12 cellular contexts compared by ENCODE assay signal in the genomic region with DNA sequence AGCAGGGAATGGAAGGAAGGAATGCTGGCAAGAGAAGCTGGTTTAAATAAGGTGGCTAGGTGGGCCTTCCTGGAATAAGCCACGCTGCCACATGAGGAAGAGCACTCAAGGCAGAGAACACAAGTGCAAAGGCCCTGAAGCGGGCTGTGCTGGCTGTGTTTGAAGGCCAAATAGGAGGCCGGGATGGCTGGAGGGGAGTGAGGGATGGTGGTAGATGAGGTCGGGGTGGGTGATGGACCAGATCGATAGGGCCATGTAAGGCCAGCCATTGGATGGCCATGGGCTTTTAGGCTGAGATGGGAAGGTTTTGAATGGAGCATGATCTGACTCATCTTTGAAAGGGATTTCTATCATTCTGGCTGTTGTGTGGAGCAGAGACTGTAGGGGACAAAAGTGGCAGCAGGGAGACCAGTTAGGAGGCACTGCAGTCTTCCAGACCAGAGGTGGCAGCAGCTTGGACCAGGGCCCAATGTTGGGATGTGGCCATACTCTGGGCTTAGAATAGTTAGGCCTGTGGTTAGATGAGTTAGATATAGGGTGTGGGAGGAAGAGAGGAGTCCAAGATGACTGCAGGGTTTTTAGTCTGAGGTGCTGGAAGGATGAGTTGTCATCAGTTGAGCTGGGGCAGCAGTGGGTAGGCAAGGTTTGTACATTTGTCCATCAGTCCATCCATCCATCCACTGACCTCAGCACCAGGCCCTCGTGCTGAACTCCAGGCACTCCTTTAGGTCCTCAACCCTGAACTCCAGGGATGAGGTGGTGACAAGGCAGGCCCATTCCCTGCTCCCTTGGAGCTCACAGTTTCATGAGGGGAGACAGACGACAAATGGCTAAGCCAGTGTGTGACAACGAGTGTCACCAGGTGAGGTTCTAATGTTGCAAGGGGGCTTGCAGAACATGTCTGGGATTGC. TPM values are rescaled to one million over a fixed set of nuclear protein-coding genes. Genes with fewer than 3 reads are reported as not detected.
A peak's percentile ranks its signal among the peaks of the same experiment; 100 is the strongest.
DNase-seq lines count a peak whose midpoint lies in the region; ATAC-seq and TF ChIP-seq lines count a peak whose summit lies in the region.
"Had no signal": no experiment of that assay in that cellular context is flagged by ENCODE, and none has a peak within 500 bp of the region (broad histone marks: within the 10 kb centered on the region; RNA-seq: fewer than 3 reads in every experiment).

No MANE protein-coding gene starts in this region.

- ATAC-seq in natural killer cell treated with Interleukin-12 subunit alpha and Interleukin-12 subunit beta and Interleukin-15 and Interleukin-18, amount 100 ng/mL, for 72 hours, result no peak
- no peak for ATAC-seq in natural killer cell
- ATAC-seq in GM19351 (IDR thresholded peaks at IDR 0.05; ENCODE audit: unreplicated experiment), result no peak
- ATAC-seq in HG02885 (IDR thresholded peaks at IDR 0.05; ENCODE audit: poor library complexity, unreplicated experiment), result no peak
- ATAC-seq: activated CD8-positive, alpha-beta T cell treated with anti-CD3 and anti-CD28 coated beads for 36 hours; left lung had no signal

- no peaks in the 10 kb centered on the region for H3K27me3 Mint-ChIP-seq in natural killer cell treated with Interleukin-12 subunit alpha and Interleukin-12 subunit beta and Interleukin-15 and Interleukin-18, amount 100 ng/mL, for 72 hours
- H3K27me3 Mint-ChIP-seq in natural killer cell (ENCODE audit: low read depth in 2 of 2), result no peaks in the 10 kb centered on the region
- H3K27me3 Mint-ChIP-seq: activated CD8-positive, alpha-beta T cell treated with anti-CD3 and anti-CD28 coated beads for 36 hours had no signal

- in situ Hi-C loops in brain microvascular endothelial cell (cut with HindIII; ENCODE audit: low pct_ligation_motif_present, low sequenced_read_pairs), result no loop called here
- in situ Hi-C loops in GM13977 (cut with MboI; ENCODE audit: low pct_unique_long_range_greater_than_20kb, low sequenced_read_pairs, unreplicated experiment), result no loop called here

- no peaks in the 10 kb centered on the region for H3K27me3 ChIP-seq in brain microvascular endothelial cell (replicated peaks)
- H3K27me3 ChIP-seq: left lung had no signal

- H3K36me3 Mint-ChIP-seq in natural killer cell treated with Interleukin-12 subunit alpha and Interleukin-12 subunit beta and Interleukin-15 and Interleukin-18, amount 100 ng/mL, for 72 hours, result no peaks in the 10 kb centered on the region
- H3K36me3 Mint-ChIP-seq in natural killer cell, result no peaks in the 10 kb centered on the region

- H3K36me3 ChIP-seq in brain microvascular endothelial cell (replicated peaks), result peaks cover 72% of the 10 kb centered on the region

- H3K4me3 ChIP-seq in brain microvascular endothelial cell (ENCODE audit: low read depth, low read length), result no peak overlapping the region
- H3K4me3 ChIP-seq: left lung had no signal

- H3K27ac ChIP-seq in brain microvascular endothelial cell, result no peak overlapping the region
- H3K27ac ChIP-seq: left lung had no signal

- H3K27ac Mint-ChIP-seq in natural killer cell treated with Interleukin-12 subunit alpha and Interleukin-12 subunit beta and Interleukin-15 and Interleukin-18, amount 100 ng/mL, for 72 hours, result no peak overlapping the region
- no peak overlapping the region for H3K27ac Mint-ChIP-seq in natural killer cell
- H3K27ac Mint-ChIP-seq: activated CD8-positive, alpha-beta T cell treated with anti-CD3 and anti-CD28 coated beads for 36 hours had no signal

- intact Hi-C loops in natural killer cell (cut with micrococcal nuclease), result no loop called here

- H3K9me3 Mint-ChIP-seq in natural killer cell treated with Interleukin-12 subunit alpha and Interleukin-12 subunit beta and Interleukin-15 and Interleukin-18, amount 100 ng/mL, for 72 hours, result no peaks in the 10 kb centered on the region
- H3K9me3 Mint-ChIP-seq in natural killer cell, result no peaks in the 10 kb centered on the region
- H3K9me3 Mint-ChIP-seq: activated CD8-positive, alpha-beta T cell treated with anti-CD3 and anti-CD28 coated beads for 36 hours had no signal

- H3K4me3 Mint-ChIP-seq in natural killer cell treated with Interleukin-12 subunit alpha and Interleukin-12 subunit beta and Interleukin-15 and Interleukin-18, amount 100 ng/mL, for 72 hours, result no peak overlapping the region
- H3K4me3 Mint-ChIP-seq in natural killer cell, result no peak overlapping the region
- H3K4me3 Mint-ChIP-seq: activated CD8-positive, alpha-beta T cell treated with anti-CD3 and anti-CD28 coated beads for 36 hours had no signal

- no peaks in the 10 kb centered on the region for H3K4me1 Mint-ChIP-seq in natural killer cell treated with Interleukin-12 subunit alpha and Interleukin-12 subunit beta and Interleukin-15 and Interleukin-18, amount 100 ng/mL, for 72 hours (ENCODE audit: low read depth in 2 of 2)
- H3K4me1 Mint-ChIP-seq in natural killer cell, result no peaks in the 10 kb centered on the region

- TF ChIP-seq CTCF in natural killer cell (IDR thresholded peaks at IDR 0.05) (no peak), brain microvascular endothelial cell (IDR thresholded peaks at IDR 0.05; ENCODE audit: low read depth, low read length, missing control alignments) (peak; percentile 8), GM13977 (IDR thresholded peaks at IDR 0.05; ENCODE audit: extremely low read depth, insufficient read depth, missing control alignments) (no peak)

- DNase-seq in natural killer cell treated with Interleukin-12 subunit alpha and Interleukin-12 subunit beta and Interleukin-15 and Interleukin-18, amount 100 ng/mL, for 72 hours (ENCODE audit: low spot score), result peak; percentile 26
- no peak for DNase-seq in natural killer cell
- DNase-seq in brain microvascular endothelial cell, result peak; percentile 44
- peak; percentile 58 for DNase-seq in hepatic stellate cell (ENCODE audit: low spot score)
- DNase-seq in NCI-H82 (lab: John Stamatoyannopoulos, UW), result no peak
- no peak for DNase-seq in GM13977 (ENCODE audit: low spot score)
- DNase-seq: ACHN; activated CD8-positive, alpha-beta T cell treated with anti-CD3 and anti-CD28 coated beads for 36 hours; GF-D8; left lung had no signal

RNA-seq across cellular contexts. Expression of gene NDST1, which starts 30.3 kb away (rescaled TPM):
- 1 to 10 TPM; 4.0 to 7.8 TPM for total RNA-seq in natural killer cell treated with Interleukin-12 subunit alpha and Interleukin-12 subunit beta and Interleukin-15 and Interleukin-18, amount 100 ng/mL, for 72 hours
- total RNA-seq in natural killer cell, result 10 to 100 TPM in 1 of 3 donors, 1 to 10 TPM in 2; 2.8 to 12.3 (median 4.3) TPM

Comparison
In these comparisons a context has a peak if more than half of its experiments do, and no peak if none do; other contexts are left out.
1. DNase-seq: peak in natural killer cell treated with Interleukin-12 subunit alpha and Interleukin-12 subunit beta and Interleukin-15 and Interleukin-18, amount 100 ng/mL, for 72 hours (single experiment), brain microvascular endothelial cell (single experiment) and hepatic stellate cell (single experiment); none in natural killer cell (single experiment), NCI-H82 (single experiment) and GM13977 (single experiment).